In genomic region chr9:128946544-128946943, GRCh38 we compare ENCODE assay signal across 8 cellular contexts. TPM values are rescaled to one million over a fixed set of nuclear protein-coding genes. Genes with fewer than 3 reads are reported as not detected.
A peak's percentile ranks its signal among the peaks of the same experiment; 100 is the strongest.
DNase-seq lines count a peak whose midpoint lies in the region; ATAC-seq and TF ChIP-seq lines count a peak whose summit lies in the region.

No MANE protein-coding gene starts in this region.

- no peaks in the 10 kb centered on the region for H3K27me3 ChIP-seq in right lobe of liver
- H3K27me3 ChIP-seq in thyroid gland: no peaks in the 10 kb centered on the region

- H3K36me3 ChIP-seq in right lobe of liver (peaks cover 0 to 10% (median 0%) of the 10 kb centered on the region in 4 donors), thyroid gland (no peaks in the 10 kb centered on the region)

- no peaks in the 10 kb centered on the region for H3K9me3 Mint-ChIP-seq in activated T-cell treated with anti-CD3 and anti-CD28 coated beads, Interleukin-2, amount 50 U/mL, for 4 hours

- H3K27me3 Mint-ChIP-seq in activated T-cell treated with anti-CD3 and anti-CD28 coated beads, Interleukin-2, amount 50 U/mL, for 4 hours (ENCODE audit: low read depth): no peaks in the 10 kb centered on the region

- peaks cover 10% of the 10 kb centered on the region for H3K36me3 Mint-ChIP-seq in activated T-cell treated with anti-CD3 and anti-CD28 coated beads, Interleukin-2, amount 50 U/mL, for 4 hours (ENCODE audit: insufficient read depth)

- peaks cover 25% of the 10 kb centered on the region for H3K4me1 Mint-ChIP-seq in activated T-cell treated with anti-CD3 and anti-CD28 coated beads, Interleukin-2, amount 50 U/mL, for 4 hours (ENCODE audit: low read depth)

- peaks cover 0 to 25% (median 6%) of the 10 kb centered on the region in 4 donors for H3K4me1 ChIP-seq in right lobe of liver
- peaks cover 11 to 21% of the 10 kb centered on the region in 2 donors for H3K4me1 ChIP-seq in thyroid gland

- intact Hi-C loops in right lobe of liver (cut with DNase I): no loop called here
- intact Hi-C loops in thyroid gland (cut with DNase I): no loop called here

- DNase-seq in activated T-cell treated with anti-CD3 and anti-CD28 coated beads, Interleukin-2, amount 50 U/mL, for 4 hours: no peak
- no peak for DNase-seq in activated T-cell treated with anti-CD3 and anti-CD28 coated beads, Interleukin-2, amount 50 U/mL, for 1 hour
- DNase-seq in astrocyte of the cerebellum (ENCODE audit: low read depth) (no peak), right lobe of liver (no peak), thyroid gland (no peak), retina (no peak)

- in situ Hi-C loops in astrocyte of the cerebellum (cut with HindIII; ENCODE audit: low sequenced_read_pairs): no loop called here

- 58% methylated on average over 4 of the region's 9 CpGs for WGBS in right lobe of liver (ENCODE audit: insufficient coverage, low coverage, low lambda C conversion rate, missing lambda C conversion rate)
- WGBS in thyroid gland, 2 donors: 66 to 76% methylated on average over 9 of the region's 9 CpGs

- no peaks in the 10 kb centered on the region for H3K9me3 ChIP-seq in right lobe of liver
- H3K9me3 ChIP-seq in thyroid gland: no peaks in the 10 kb centered on the region

- no peak for TF ChIP-seq CTCF in astrocyte of the cerebellum (IDR thresholded peaks at IDR 0.05; ENCODE audit: low read depth, low read length, missing control alignments)
- no peak for TF ChIP-seq CTCF in right lobe of liver (IDR thresholded peaks at IDR 0.05)
- no peak for TF ChIP-seq CTCF in thyroid gland (IDR thresholded peaks at IDR 0.05)

- peak overlapping the region; percentile 90 for H3K4me3 Mint-ChIP-seq in activated T-cell treated with anti-CD3 and anti-CD28 coated beads, Interleukin-2, amount 50 U/mL, for 4 hours

- H3K27ac ChIP-seq in right lobe of liver (peak overlapping the region in 2 of 3 donors; percentile 76 to 93), thyroid gland (peak overlapping the region in 1 of 3 donors; percentile 84)

- TF ChIP-seq POLR2A in right lobe of liver (IDR thresholded peaks at IDR 0.05) (no peak), thyroid gland (IDR thresholded peaks at IDR 0.05) (no peak)

- no peak for ATAC-seq in activated T-cell treated with anti-CD3 and anti-CD28 coated beads, Interleukin-2, amount 50 U/mL, for 4 hours
- ATAC-seq in right lobe of liver (no peak), HG02885 (IDR thresholded peaks at IDR 0.05; ENCODE audit: poor library complexity, unreplicated experiment) (no peak), HG03460 (IDR thresholded peaks at IDR 0.05; ENCODE audit: unreplicated experiment) (no peak)

- H3K4me3 ChIP-seq in astrocyte of the cerebellum (ENCODE audit: low read depth, low read length) (peak overlapping the region; percentile 82), right lobe of liver (peak overlapping the region; percentile 86 to 96 (median 95)), thyroid gland (replicated peaks in 1 of 3) (peak overlapping the region; percentile 57 to 78 (median 69))

RNA-seq across cellular contexts. Expression of gene DOLK, which starts 0.9 kb away (rescaled TPM):
- 10 to 100 TPM; 14.4 to 15.8 (median 15.2) TPM for total RNA-seq in activated T-cell treated with anti-CD3 and anti-CD28 coated beads, Interleukin-2, amount 50 U/mL, for 4 hours
- total RNA-seq in right lobe of liver (10 to 100 TPM in 2 of 6 experiments, 1 to 10 TPM in 4; 6.6 to 17.3 (median 8.4) TPM), thyroid gland (10 to 100 TPM; 21.1 to 25.2 (median 22.2) TPM)

RNA-seq across cellular contexts. Expression of gene NUP188, which starts 1.0 kb away (rescaled TPM):
- total RNA-seq in activated T-cell treated with anti-CD3 and anti-CD28 coated beads, Interleukin-2, amount 50 U/mL, for 4 hours: 100 to 1,000 TPM; 166 to 183 (median 167) TPM
- total RNA-seq in right lobe of liver (10 to 100 TPM; 10.5 to 18.7 (median 15.6) TPM), thyroid gland (10 to 100 TPM; 27.1 to 78.2 (median 35.8) TPM)

RNA-seq across cellular contexts. Expression of gene PHYHD1, which starts 25.8 kb away (rescaled TPM):
- under 1 TPM in 1 of 3 donors, not detected in 2; 0.20 TPM for total RNA-seq in activated T-cell treated with anti-CD3 and anti-CD28 coated beads, Interleukin-2, amount 50 U/mL, for 4 hours
- total RNA-seq in right lobe of liver (10 to 100 TPM; 14.0 to 69.7 (median 38.2) TPM), thyroid gland (10 to 100 TPM; 10.1 to 65.3 (median 39.4) TPM)

Comparison
In these comparisons a context has a peak if more than half of its experiments do, and no peak if none do; other contexts are left out.
1. RNA of gene PHYHD1, which starts 25.8 kb away (total RNA-seq): 14.0 to 69.7 TPM in right lobe of liver and 10.1 to 65.3 TPM in thyroid gland; 0.20 TPM in activated T-cell treated with anti-CD3 and anti-CD28 coated beads, Interleukin-2, amount 50 U/mL, for 4 hours; every median in the first group is over 4 times any median in the second.
2. Peak in every context shown above with its lines, with median percentiles within 50 percentile points of each other: H3K4me3 ChIP-seq.